ENCODE assay signal across 1 cellular context in genomic region chrX:134688181-134688580, GRCh38.
TF ChIP-seq lines count a peak whose summit lies in the region.

No MANE protein-coding gene starts in this region.

TF ChIP-seq in A549, 52 proteins besides CTCF, POLR2A, EP300 and RAD21 (continued from another document):
- no peak for TF ChIP-seq ELK1 (IDR thresholded peaks at IDR 0.05; ENCODE audit: low read depth, low read length)
- no peak for TF ChIP-seq HOXB13 (CRISPR knock-in tag; IDR thresholded peaks at IDR 0.05; ENCODE audit: low read depth)
- TF ChIP-seq HOXB5 (CRISPR knock-in tag; IDR thresholded peaks at IDR 0.05), result no peak
- TF ChIP-seq REST (IDR thresholded peaks at IDR 0.05), result no peak
- no peak for TF ChIP-seq ZSCAN20 (CRISPR knock-in tag; IDR thresholded peaks at IDR 0.05)
- no peak for TF ChIP-seq HES2 (IDR thresholded peaks at IDR 0.05)
- no peak for TF ChIP-seq BHLHE40 (IDR thresholded peaks at IDR 0.05; ENCODE audit: low read depth, low read length)
- no peak for TF ChIP-seq HEYL (CRISPR knock-in tag; IDR thresholded peaks at IDR 0.05)
- no peak for TF ChIP-seq FOXS1 (CRISPR knock-in tag; IDR thresholded peaks at IDR 0.05)
- no peak for TF ChIP-seq JUN (IDR thresholded peaks at IDR 0.05)
- TF ChIP-seq MYC (IDR thresholded peaks at IDR 0.05; ENCODE audit: borderline replicate concordance, low read length), result no peak
- no peak for TF ChIP-seq PHF8 (IDR thresholded peaks at IDR 0.05; ENCODE audit: borderline replicate concordance, low read depth)
- TF ChIP-seq TP53 (CRISPR knock-in tag; IDR thresholded peaks at IDR 0.05), result no peak
